ENCODE assay signal across 25 cellular contexts in genomic region chr6:25469797-25470388, GRCh38.
A peak's percentile ranks its signal among the peaks of the same experiment; 100 is the strongest.
DNase-seq lines count a peak whose midpoint lies in the region; ATAC-seq, FAIRE-seq and TF ChIP-seq lines count a peak whose summit lies in the region.
"Had no signal": no experiment of that assay in that cellular context is flagged by ENCODE, and none has a peak within 500 bp of the region (broad histone marks: within the 10 kb centered on the region; RNA-seq: fewer than 3 reads in every experiment).

No MANE protein-coding gene starts in this region.

- no peak overlapping the region for H4K91ac ChIP-seq in H9 (ENCODE audit: insufficient read length, low read depth, low read length)

- H3K14ac ChIP-seq in H9 (ENCODE audit: insufficient read depth, low read length), result no peak overlapping the region

- TF ChIP-seq EP300 in upper lobe of left lung (IDR thresholded peaks at IDR 0.05), result no peak

- H2BK5ac ChIP-seq in H9 (ENCODE audit: insufficient read length, low read length), result no peak overlapping the region

- H2AK5ac ChIP-seq in H9 (ENCODE audit: insufficient read length, low read length), result no peak overlapping the region

- H3K27me3 ChIP-seq in H9 (ENCODE audit: insufficient read depth, low read length) (no peaks in the 10 kb centered on the region), astrocyte (ENCODE audit: insufficient read depth, low read length) (no peaks in the 10 kb centered on the region), thoracic aorta (replicated peaks; ENCODE audit: insufficient read depth) (no peaks in the 10 kb centered on the region), upper lobe of left lung (no peaks in the 10 kb centered on the region)
- H3K27me3 ChIP-seq: BLaER1 treated with 17β-estradiol and CSF1 and Interleukin-3, amounts not matched to agents 10 nM and 100 nM; MG63; right lobe of liver; tibial nerve had no signal

- H3K4me1 Mint-ChIP-seq in H9 (peaks cover 9 to 14% of the 10 kb centered on the region in 2 experiments), astrocyte (ENCODE audit: low read depth, unreplicated experiment) (no peaks in the 10 kb centered on the region)

- TF ChIP-seq POLR2A in upper lobe of left lung (IDR thresholded peaks at IDR 0.05), result no peak

- H4K5ac ChIP-seq in H9 (ENCODE audit: insufficient read length, low read depth, low read length), result no peak overlapping the region

- no peak overlapping the region for H2BK120ac ChIP-seq in H9 (ENCODE audit: low read depth, low read length, poor library complexity, severe bottlenecking)

- H3K56ac ChIP-seq in H9 (ENCODE audit: insufficient read length, low read depth, low read length), result no peak overlapping the region

- no peak overlapping the region for H2BK12ac ChIP-seq in H9 (ENCODE audit: insufficient read length, low read depth, low read length)

- H3K36me3 Mint-ChIP-seq in H9 (ENCODE audit: insufficient read depth in 1 of 3, low read depth in 3 of 3) (peaks cover 5 to 16% (median 12%) of the 10 kb centered on the region in 3 experiments; a peak in 6 of 7 replicates), astrocyte (ENCODE audit: low read depth, unreplicated experiment) (peaks cover 11% of the 10 kb centered on the region)

- TF ChIP-seq CTCF in H9 (conservative IDR thresholded peaks at IDR 0.05), result peak; percentile 54
- peak; percentile 16 for TF ChIP-seq CTCF in astrocyte (IDR thresholded peaks at IDR 0.05; ENCODE audit: insufficient read depth, low read depth, low read length)
- TF ChIP-seq CTCF in fibroblast of the aortic adventitia (IDR thresholded peaks at IDR 0.05; ENCODE audit: insufficient read depth, low read length), result peak; percentile 40
- TF ChIP-seq CTCF in thoracic aorta (IDR thresholded peaks at IDR 0.05), result peak; percentile 16
- peak in 1 of 6 experiments; percentile 26 for TF ChIP-seq CTCF in upper lobe of left lung (IDR thresholded peaks at IDR 0.05)

- H3K4ac ChIP-seq in H9 (ENCODE audit: low read depth, low read length), result no peak overlapping the region

- DNase-seq in H9 (no peak), astrocyte (ENCODE audit: low read depth) (no peak), fibroblast of the aortic adventitia (ENCODE audit: low read depth) (no peak), thoracic aorta (ENCODE audit: low spot score) (no peak), SKM-1 treated with dmso at 0.1 percent for 144 hours (lab: John Stamatoyannopoulos, UW; ENCODE audit: unreplicated experiment) (no peak), NCI-H2081 (lab: John Stamatoyannopoulos, UW) (no peak), upper lobe of left lung (no peak)
- DNase-seq: dermis blood vessel endothelial cell, head of caudate nucleus, left ventricle myocardium superior, MG63, NCI-H1694, NCI-H226, NCI-H82, occipital lobe, right lobe of liver had no signal

- H4K8ac ChIP-seq in H9 (replicated peaks; ENCODE audit: insufficient read length, low read depth, low read length), result no peak overlapping the region

- no peak for ATAC-seq in thoracic aorta (ENCODE audit: insufficient number of reproducible peaks, low FRiP score, low read depth)
- no peak for ATAC-seq in upper lobe of left lung (ENCODE audit: low FRiP score in 2 of 2)
- ATAC-seq: esophagus mucosa; HepG2; left ventricle myocardium superior; Panc1; right lobe of liver; stimulated activated memory B cell treated with anti-CD40 and anti-IgM and Interleukin-4, amounts not matched to agents 10 μg/mL and 1 μg/mL and 100 μg/mL, for 72 hours had no signal

- H4K20me1 ChIP-seq in H9 (ENCODE audit: control insufficient read depth, insufficient read depth, insufficient read length) (no peaks in the 10 kb centered on the region), astrocyte (ENCODE audit: insufficient read depth, low read length) (no peaks in the 10 kb centered on the region)
- H4K20me1 ChIP-seq: BLaER1 treated with 17β-estradiol and CSF1 and Interleukin-3, amounts not matched to agents 10 nM and 100 nM had no signal

- H3K36me3 ChIP-seq in astrocyte (ENCODE audit: insufficient read depth, low read length) (no peaks in the 10 kb centered on the region), thoracic aorta (peaks cover 12% of the 10 kb centered on the region), upper lobe of left lung (peaks cover 0 to 11% (median 0%) of the 10 kb centered on the region in 4 donors)
- H3K36me3 ChIP-seq: BLaER1 treated with 17β-estradiol and CSF1 and Interleukin-3, amounts not matched to agents 10 nM and 100 nM; HAP-1; MG63; right lobe of liver; tibial nerve had no signal

- no peaks in the 10 kb centered on the region for H3K79me1 ChIP-seq in H9 (ENCODE audit: insufficient read depth, low read depth, low read length, poor library complexity, severe bottlenecking)

- H2AFZ ChIP-seq in H9 (ENCODE audit: low read length), result no peak overlapping the region
- H2AFZ ChIP-seq in astrocyte (ENCODE audit: low read depth, low read length), result no peak overlapping the region

- H3K9me3 ChIP-seq in H9 (ENCODE audit: control insufficient read depth, low read depth, low read length) (no peaks in the 10 kb centered on the region), astrocyte (ENCODE audit: insufficient read depth, low read depth, low read length) (no peaks in the 10 kb centered on the region), thoracic aorta (no peaks in the 10 kb centered on the region), upper lobe of left lung (no peaks in the 10 kb centered on the region)
- H3K9me3 ChIP-seq: BLaER1 treated with 17β-estradiol and CSF1 and Interleukin-3, amounts not matched to agents 10 nM and 100 nM; HAP-1; MG63; right lobe of liver; tibial nerve had no signal

- no peaks in the 10 kb centered on the region for H3K27me3 Mint-ChIP-seq in H9 (ENCODE audit: low read depth)
- H3K27me3 Mint-ChIP-seq in astrocyte (ENCODE audit: low read depth, unreplicated experiment), result no peaks in the 10 kb centered on the region
- H3K27me3 Mint-ChIP-seq: stimulated activated memory B cell treated with anti-CD40 and anti-IgM and Interleukin-4, amounts not matched to agents 10 μg/mL and 1 μg/mL and 100 μg/mL, for 72 hours had no signal

- no peak overlapping the region for H3K18ac ChIP-seq in H9 (ENCODE audit: insufficient read length, low read depth, low read length)

- H3K23ac ChIP-seq in H9 (ENCODE audit: insufficient read length, low read depth, low read length), result no peak overlapping the region

- H3K27ac ChIP-seq in H9 (ENCODE audit: insufficient read length, low read depth, low read length) (no peak overlapping the region), astrocyte (ENCODE audit: low read depth, low read length) (no peak overlapping the region), thoracic aorta (no peak overlapping the region), upper lobe of left lung (no peak overlapping the region)
- H3K27ac ChIP-seq: BLaER1 treated with 17β-estradiol and CSF1 and Interleukin-3, amounts not matched to agents 10 nM and 100 nM; right lobe of liver; SK-N-MC; tibial nerve had no signal

- H3K9me3 Mint-ChIP-seq in H9, result no peaks in the 10 kb centered on the region
- no peaks in the 10 kb centered on the region for H3K9me3 Mint-ChIP-seq in astrocyte (ENCODE audit: unreplicated experiment)
- H3K9me3 Mint-ChIP-seq: stimulated activated memory B cell treated with anti-CD40 and anti-IgM and Interleukin-4, amounts not matched to agents 10 μg/mL and 1 μg/mL and 100 μg/mL, for 72 hours had no signal

- H3K23me2 ChIP-seq in H9 (ENCODE audit: insufficient read length, low read depth, low read length, poor library complexity, severe bottlenecking), result no peaks in the 10 kb centered on the region

- no peak overlapping the region for H2BK20ac ChIP-seq in H9 (ENCODE audit: low read depth, low read length, poor library complexity, severe bottlenecking)

- no peaks in the 10 kb centered on the region for H3K79me2 ChIP-seq in H9 (ENCODE audit: insufficient read depth, low read length)
- H3K79me2 ChIP-seq in astrocyte (ENCODE audit: insufficient read depth, low read length), result no peaks in the 10 kb centered on the region

- H3K27ac Mint-ChIP-seq in H9 (no peak overlapping the region), astrocyte (ENCODE audit: unreplicated experiment) (no peak overlapping the region)
- H3K27ac Mint-ChIP-seq: stimulated activated memory B cell treated with anti-CD40 and anti-IgM and Interleukin-4, amounts not matched to agents 10 μg/mL and 1 μg/mL and 100 μg/mL, for 72 hours had no signal

- no peak overlapping the region for H3T11ph ChIP-seq in H9 (ENCODE audit: low read length)

- no peak overlapping the region for H2BK15ac ChIP-seq in H9 (ENCODE audit: low read depth, low read length)

- no peak overlapping the region for H3K4me3 Mint-ChIP-seq in H9
- no peak overlapping the region for H3K4me3 Mint-ChIP-seq in astrocyte (ENCODE audit: unreplicated experiment)
- H3K4me3 Mint-ChIP-seq: stimulated activated memory B cell treated with anti-CD40 and anti-IgM and Interleukin-4, amounts not matched to agents 10 μg/mL and 1 μg/mL and 100 μg/mL, for 72 hours had no signal

- H3K9ac ChIP-seq in H9 (ENCODE audit: extremely low read depth, insufficient read length, low read length) (no peak overlapping the region), astrocyte (ENCODE audit: low read length) (no peak overlapping the region)
- H3K9ac ChIP-seq: BLaER1 treated with 17β-estradiol and CSF1 and Interleukin-3, amounts not matched to agents 10 nM and 100 nM had no signal

- no peak overlapping the region for H3K4me2 ChIP-seq in H9 (ENCODE audit: insufficient read depth, insufficient read length, low read length)
- H3K4me2 ChIP-seq in astrocyte (ENCODE audit: low read length), result no peak overlapping the region
- H3K4me2 ChIP-seq: BLaER1 treated with 17β-estradiol and CSF1 and Interleukin-3, amounts not matched to agents 10 nM and 100 nM had no signal

- H3K4me1 ChIP-seq in H9 (ENCODE audit: insufficient read depth, low read length), result no peaks in the 10 kb centered on the region
- H3K4me1 ChIP-seq in astrocyte (ENCODE audit: insufficient read depth, low read length), result no peaks in the 10 kb centered on the region
- peaks cover 9 to 25% of the 10 kb centered on the region in 2 donors for H3K4me1 ChIP-seq in thoracic aorta (ENCODE audit: control insufficient read depth in 1 of 2, low read depth in 2 of 2)
- H3K4me1 ChIP-seq in upper lobe of left lung, result no peaks in the 10 kb centered on the region
- H3K4me1 ChIP-seq: right lobe of liver, tibial nerve had no signal

- H3K4me3 ChIP-seq in astrocyte (ENCODE audit: insufficient read depth, low read depth, low read length) (no peak overlapping the region), fibroblast of the aortic adventitia (ENCODE audit: low read depth, low read length) (no peak overlapping the region), thoracic aorta (no peak overlapping the region), upper lobe of left lung (no peak overlapping the region)
- H3K4me3 ChIP-seq: BLaER1 treated with 17β-estradiol and CSF1 and Interleukin-3, amounts not matched to agents 10 nM and 100 nM; HAP-1; MG63; right lobe of liver; SK-N-MC; tibial nerve had no signal

- no peak for FAIRE-seq in astrocyte (lab: Jason Lieb, UNC)
- FAIRE-seq: bronchial epithelial cell, HepG2 had no signal
